15 cellular contexts compared by ENCODE assay signal in the genomic region with DNA sequence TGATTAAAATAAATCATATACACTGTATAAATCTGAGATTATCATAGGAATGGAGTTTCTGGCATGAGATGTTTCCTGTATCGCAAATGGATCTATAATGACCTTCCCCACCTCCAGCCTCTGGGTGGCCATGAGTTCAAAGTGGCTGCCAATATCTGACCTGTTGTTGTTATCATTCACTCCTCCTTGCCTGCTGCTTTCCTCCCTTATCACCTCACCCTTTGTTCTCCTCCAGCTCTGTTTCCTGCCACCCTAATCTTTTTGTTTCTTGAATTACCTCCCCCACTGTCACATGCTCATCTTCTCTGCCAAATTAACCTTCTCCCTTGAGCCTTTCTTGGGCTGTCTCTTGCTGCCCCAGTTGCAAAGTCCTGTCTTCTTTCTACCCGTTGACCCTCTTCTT. TPM values are rescaled to one million over a fixed set of nuclear protein-coding genes. Genes with fewer than 3 reads are reported as not detected.
DNase-seq lines count a peak whose midpoint lies in the region; ATAC-seq and TF ChIP-seq lines count a peak whose summit lies in the region.
"Had no signal": no experiment of that assay in that cellular context is flagged by ENCODE, and none has a peak within 500 bp of the region (broad histone marks: within the 10 kb centered on the region; RNA-seq: fewer than 3 reads in every experiment).

No MANE protein-coding gene starts in this region.

- WGBS in smooth muscle cell (ENCODE audit: low lambda C conversion rate) = 61% methylated on average over 2 of the region's 2 CpGs

- peaks cover 30% of the 10 kb centered on the region for H3K4me1 Mint-ChIP-seq in activated CD8-positive, alpha-beta memory T cell treated with anti-CD3 and anti-CD28 coated beads, Interleukin-2, amount 10 ng/mL, durations not matched to agents 7 days and 5 days

- no peak overlapping the region for H3K4me3 ChIP-seq in smooth muscle cell
- H3K4me3 ChIP-seq: SJCRH30, spleen, upper lobe of right lung had no signal

- H3K4me3 Mint-ChIP-seq in activated CD8-positive, alpha-beta memory T cell treated with anti-CD3 and anti-CD28 coated beads, Interleukin-2, amount 10 ng/mL, durations not matched to agents 7 days and 5 days = no peak overlapping the region

- H3K9me3 ChIP-seq in smooth muscle cell (replicated peaks; ENCODE audit: low read depth) = no peaks in the 10 kb centered on the region
- H3K9me3 ChIP-seq: SJCRH30, spleen, upper lobe of right lung had no signal

- H4K20me1 ChIP-seq in smooth muscle cell (ENCODE audit: low read depth) = peaks cover 88% of the 10 kb centered on the region

- H3K27me3 Mint-ChIP-seq in activated CD8-positive, alpha-beta memory T cell treated with anti-CD3 and anti-CD28 coated beads, Interleukin-2, amount 10 ng/mL, durations not matched to agents 7 days and 5 days = no peaks in the 10 kb centered on the region

- H3K27me3 ChIP-seq in smooth muscle cell (ENCODE audit: low read depth) = no peaks in the 10 kb centered on the region
- H3K27me3 ChIP-seq: SJCRH30, spleen, upper lobe of right lung had no signal

- DNase-seq in activated CD8-positive, alpha-beta memory T cell treated with anti-CD3 and anti-CD28 coated beads, Interleukin-2, amount 10 ng/mL, durations not matched to agents 7 days and 5 days = no peak
- DNase-seq in activated CD8-positive, alpha-beta memory T cell treated with anti-CD3 and anti-CD28 coated beads for 24 hours = no peak
- DNase-seq in left ventricle myocardium superior (no peak), smooth muscle cell (lab: John Stamatoyannopoulos, UW; ENCODE audit: unreplicated experiment) (no peak), NAMALWA (ENCODE audit: low spot score) (no peak), CD1c-positive myeloid dendritic cell (ENCODE audit: extremely low spot score) (no peak)
- DNase-seq: activated CD4-positive, alpha-beta T cell treated with anti-CD3 and anti-CD28 coated beads for 48 hours; activated naive CD4-positive, alpha-beta T cell treated with Interleukin-2 at 50 U/mL for 16 hours; DMS53; NCI-H1417; SJCRH30; spleen; upper lobe of right lung had no signal

- no peaks in the 10 kb centered on the region for H3K9me3 Mint-ChIP-seq in activated CD8-positive, alpha-beta memory T cell treated with anti-CD3 and anti-CD28 coated beads, Interleukin-2, amount 10 ng/mL, durations not matched to agents 7 days and 5 days (ENCODE audit: low read depth)

- H3K36me3 Mint-ChIP-seq in activated CD8-positive, alpha-beta memory T cell treated with anti-CD3 and anti-CD28 coated beads, Interleukin-2, amount 10 ng/mL, durations not matched to agents 7 days and 5 days = peaks cover 85% of the 10 kb centered on the region

- intact Hi-C loops in left ventricle myocardium superior (cut with micrococcal nuclease) = no loop called here

- CTCF ChIA-PET in activated CD8-positive, alpha-beta memory T cell treated with anti-CD3 and anti-CD28 coated beads, Interleukin-2, amount 10 ng/mL, durations not matched to agents 7 days and 5 days (lab: Charles Lee) = interaction anchor here (1.2 kb wide), 1 partner anchor 12 kb away, joined by 3 read pairs; a partner anchor contains a TSS

- no peak for ATAC-seq in activated CD8-positive, alpha-beta memory T cell treated with anti-CD3 and anti-CD28 coated beads, Interleukin-2, amount 10 ng/mL, durations not matched to agents 7 days and 5 days
- peak; percentile 24 for ATAC-seq in left ventricle myocardium superior
- ATAC-seq in GM18517 (IDR thresholded peaks at IDR 0.05; ENCODE audit: unreplicated experiment) = no peak
- ATAC-seq: upper lobe of right lung had no signal

- peaks cover 16% of the 10 kb centered on the region for H3K36me3 ChIP-seq in smooth muscle cell (ENCODE audit: low read depth)

- no peak overlapping the region for H2AFZ ChIP-seq in smooth muscle cell (ENCODE audit: low read depth)

- peak overlapping the region; percentile 15 for H3K4me2 ChIP-seq in smooth muscle cell

- no peak for TF ChIP-seq CTCF in VCaP (conservative IDR thresholded peaks at IDR 0.05)
- TF ChIP-seq CTCF in smooth muscle cell (IDR thresholded peaks at IDR 0.05; ENCODE audit: borderline replicate concordance, insufficient read depth, poor library complexity, severe bottlenecking) = no peak

- peak overlapping the region; percentile 52 for H3K27ac ChIP-seq in VCaP
- peak overlapping the region; percentile 92 for H3K27ac ChIP-seq in smooth muscle cell (ENCODE audit: low read depth)
- H3K27ac ChIP-seq: SJCRH30, upper lobe of right lung had no signal

- no peak overlapping the region for H3K9ac ChIP-seq in smooth muscle cell (ENCODE audit: low read depth)

- peaks cover 77% of the 10 kb centered on the region for H3F3A ChIP-seq in smooth muscle cell (ENCODE audit: low read depth)

- H3K27ac Mint-ChIP-seq in activated CD8-positive, alpha-beta memory T cell treated with anti-CD3 and anti-CD28 coated beads, Interleukin-2, amount 10 ng/mL, durations not matched to agents 7 days and 5 days = peak overlapping the region; percentile 16

- H3K4me1 ChIP-seq in smooth muscle cell (ENCODE audit: low read depth) = no peaks in the 10 kb centered on the region

- peaks cover 20% of the 10 kb centered on the region for H3K79me2 ChIP-seq in smooth muscle cell (ENCODE audit: low read depth)

RNA-seq across cellular contexts. Expression of a gene that starts 12.0 kb away (rescaled TPM):
- total RNA-seq in activated CD8-positive, alpha-beta memory T cell treated with anti-CD3 and anti-CD28 coated beads, Interleukin-2, amount 10 ng/mL, durations not matched to agents 7 days and 5 days = 100 to 1,000 TPM; 121 to 134 TPM
- total RNA-seq in left ventricle myocardium superior (13.2 TPM), smooth muscle cell (306 and 316 TPM in 2 replicates)
- polyA plus RNA-seq in smooth muscle cell = 157 and 183 TPM in 2 replicates

RNA-seq across cellular contexts. Expression of a gene that starts 29.0 kb away (rescaled TPM):
- total RNA-seq in activated CD8-positive, alpha-beta memory T cell treated with anti-CD3 and anti-CD28 coated beads, Interleukin-2, amount 10 ng/mL, durations not matched to agents 7 days and 5 days = not detected
- not detected for total RNA-seq in left ventricle myocardium superior
- total RNA-seq in smooth muscle cell = not detected in 2 replicates
- polyA plus RNA-seq in smooth muscle cell = not detected in 2 replicates
- total RNA-seq: SJCRH30 had no signal
